ENCODE assay signal across 26 cellular contexts in the genomic region with DNA sequence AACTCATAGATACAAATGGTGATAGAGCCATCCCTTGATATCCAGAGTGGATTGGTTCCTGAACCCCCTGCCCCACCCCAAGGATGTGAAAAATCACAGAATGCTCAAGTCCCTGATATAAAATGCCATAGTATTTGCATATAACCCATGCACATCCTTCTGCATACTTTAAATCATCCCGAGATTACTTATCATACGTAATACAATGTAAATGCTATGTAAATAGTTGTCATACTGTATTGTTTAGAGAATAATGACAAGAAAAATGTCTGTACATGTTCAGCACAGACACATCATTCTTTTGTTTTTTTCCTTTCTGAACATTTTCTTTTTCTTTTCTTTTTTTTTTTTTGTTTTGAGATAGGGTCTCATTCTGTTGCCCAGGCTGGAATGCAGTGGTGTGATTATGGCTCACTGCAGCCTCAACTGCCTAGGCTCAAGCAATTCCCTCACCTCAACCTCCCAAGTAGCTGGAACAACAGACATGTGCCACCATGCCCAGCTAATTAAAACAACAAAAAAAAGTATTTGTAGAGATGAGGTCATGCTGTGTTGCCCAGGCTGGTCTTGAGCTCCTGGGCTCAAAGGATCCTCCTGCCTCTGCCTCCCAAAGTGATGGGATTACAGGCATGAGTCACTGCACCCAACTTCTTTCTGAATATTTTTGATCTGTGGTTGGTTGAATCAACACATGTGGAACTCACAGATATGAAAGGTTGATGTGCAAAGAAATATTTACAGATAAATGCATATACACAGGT. TPM values are rescaled to one million over a fixed set of nuclear protein-coding genes. Genes with fewer than 3 reads are reported as not detected.
A peak's percentile ranks its signal among the peaks of the same experiment; 100 is the strongest.
DNase-seq lines count a peak whose midpoint lies in the region; TF ChIP-seq lines count a peak whose summit lies in the region.
"Had no signal": no experiment of that assay in that cellular context is flagged by ENCODE, and none has a peak within 500 bp of the region (broad histone marks: within the 10 kb centered on the region; RNA-seq: fewer than 3 reads in every experiment).

No MANE protein-coding gene starts in this region.

- no peak overlapping the region for H3K27ac ChIP-seq in HEK293 (ENCODE audit: extremely low read depth, low read depth, low read length)
- H3K27ac ChIP-seq in SJSA1: peak overlapping the region; percentile 35
- H3K27ac ChIP-seq in RWPE1: no peak overlapping the region
- H3K27ac ChIP-seq: upper lobe of left lung had no signal

- H3K4me3 ChIP-seq in HEK293 (ENCODE audit: low read depth, low read length) (no peak overlapping the region), SJSA1 (no peak overlapping the region)
- H3K4me3 ChIP-seq: lung, upper lobe of left lung had no signal

- no peak for TF ChIP-seq CTCF in HEK293 (tag by site-specific recombination; IDR thresholded peaks at IDR 0.05)
- TF ChIP-seq CTCF in Calu3 (IDR thresholded peaks at IDR 0.05; ENCODE audit: unreplicated experiment): no peak
- no peak for TF ChIP-seq CTCF in RWPE1 (conservative IDR thresholded peaks at IDR 0.05; ENCODE audit: low read depth)

- H3K36me3 Mint-ChIP-seq in Calu3 (ENCODE audit: insufficient read depth, unreplicated experiment): peaks cover 4% of the 10 kb centered on the region
- H3K36me3 Mint-ChIP-seq: natural killer cell treated with Interleukin-12 subunit alpha and Interleukin-12 subunit beta and Interleukin-15 and Interleukin-18, amount 100 ng/mL, for 72 hours; stimulated activated memory B cell treated with anti-CD40 and anti-IgM and Interleukin-4, amounts not matched to agents 10 μg/mL and 1 μg/mL and 100 μg/mL, for 72 hours had no signal

- POLR2A ChIA-PET in HEK293 (lab: Yijun Ruan, JAX) (no interaction called here), RWPE1 (lab: Yijun Ruan, JAX; ENCODE audit: low non-redundant PET) (no interaction called here)

- intact Hi-C loops in Calu3 (cut with micrococcal nuclease; ENCODE audit: unreplicated experiment): no loop called here

- no peaks in the 10 kb centered on the region for H3K4me1 ChIP-seq in HEK293 (ENCODE audit: control insufficient read depth, insufficient read depth, low read length)
- H3K4me1 ChIP-seq in SJSA1 (replicated peaks): peaks cover 22% of the 10 kb centered on the region
- H3K4me1 ChIP-seq: upper lobe of left lung had no signal

- H3K9me3 ChIP-seq in HEK293 (ENCODE audit: control insufficient read depth, insufficient read depth, low read depth, low read length) (no peaks in the 10 kb centered on the region), SJSA1 (replicated peaks) (no peaks in the 10 kb centered on the region)
- H3K9me3 ChIP-seq: upper lobe of left lung had no signal

- CTCF ChIA-PET in HEK293 (lab: Yijun Ruan, JAX): no interaction called here
- CTCF ChIA-PET in Calu3 (lab: Charles Lee): interaction anchor here (0.7 kb wide), 1 partner anchor 147 kb away, joined by 5 read pairs; no protein-coding TSS in a partner anchor
- CTCF ChIA-PET in RWPE1 (lab: Yijun Ruan, JAX): no interaction called here

- no peaks in the 10 kb centered on the region for H3K27me3 ChIP-seq in SJSA1 (replicated peaks)
- H3K27me3 ChIP-seq: upper lobe of left lung had no signal

- H3K4me1 Mint-ChIP-seq in Calu3 (ENCODE audit: low read depth, unreplicated experiment): peaks cover 8% of the 10 kb centered on the region
- H3K4me1 Mint-ChIP-seq: stimulated activated memory B cell treated with anti-CD40 and anti-IgM and Interleukin-4, amounts not matched to agents 10 μg/mL and 1 μg/mL and 100 μg/mL, for 72 hours had no signal

- BruUV-seq in Calu3 (replicated peaks; lab: Mats Ljungman, UMichigan): no TSS peak

- DNase-seq in EH (ENCODE audit: low read depth): peak; percentile 56
- DNase-seq in SJSA1 (ENCODE audit: low read depth in 1 of 2, low spot score in 2 of 2): peak; percentile 76 to 84
- peak; percentile 47 for DNase-seq in glomerular visceral epithelial cell (ENCODE audit: extremely low spot score)
- no peak for DNase-seq in Calu3
- DNase-seq in RWPE1 (ENCODE audit: low spot score): no peak
- DNase-seq in NCI-H187 treated with DMSO at 0.1 percent for 48 hours (lab: John Stamatoyannopoulos, UW): no peak
- DNase-seq: activated CD8-positive, alpha-beta T cell treated with anti-CD3 and anti-CD28 coated beads, Interleukin-2, amount 10 ng/mL, durations not matched to agents 7 days and 5 days; activated naive CD4-positive, alpha-beta T cell treated with anti-CD3 and anti-CD28 coated beads, Interleukin-2, amount 50 U/mL, for 16 hours; amniotic stem cell; C1 segment of cervical spinal cord; hippocampal formation; left cardiac atrium; MM.1S; NCI-H1105 treated with DMSO at 0.1 percent for 48 hours; NCI-H1930; NCI-H524; PC-3; SHP77; upper lobe of left lung had no signal

- no peaks in the 10 kb centered on the region for H3K9me3 Mint-ChIP-seq in Calu3 (ENCODE audit: low read depth, unreplicated experiment)
- H3K9me3 Mint-ChIP-seq: activated T-helper 2 cell treated with anti-CD3 and anti-CD28 coated beads, Interferon-gamma antibody, Interleukin-2, Interleukin-4, amounts not matched to agents 10 μg/mL and 5 μg/mL and 100 μg/mL, durations not matched to agents 14 hours and 24 hours and 36 hours; natural killer cell treated with Interleukin-12 subunit alpha and Interleukin-12 subunit beta and Interleukin-15 and Interleukin-18, amount 100 ng/mL, for 72 hours; stimulated activated memory B cell treated with anti-CD40 and anti-IgM and Interleukin-4, amounts not matched to agents 10 μg/mL and 1 μg/mL and 100 μg/mL, for 72 hours had no signal

- H3K36me3 ChIP-seq in HEK293 (ENCODE audit: control insufficient read depth in 2 of 2, insufficient read depth in 1 of 2, low read length in 2 of 2) (no peaks in the 10 kb centered on the region), SJSA1 (no peaks in the 10 kb centered on the region)
- H3K36me3 ChIP-seq: upper lobe of left lung had no signal

- H3K4me3 Mint-ChIP-seq in Calu3 (ENCODE audit: low read depth, unreplicated experiment): no peak overlapping the region
- H3K4me3 Mint-ChIP-seq: activated CD8-positive, alpha-beta T cell treated with anti-CD3 and anti-CD28 coated beads, Interleukin-2, amount 10 ng/mL, durations not matched to agents 7 days and 5 days; natural killer cell treated with Interleukin-12 subunit alpha and Interleukin-12 subunit beta and Interleukin-15 and Interleukin-18, amount 100 ng/mL, for 72 hours; stimulated activated memory B cell treated with anti-CD40 and anti-IgM and Interleukin-4, amounts not matched to agents 10 μg/mL and 1 μg/mL and 100 μg/mL, for 72 hours had no signal

- no peaks in the 10 kb centered on the region for H3K27me3 Mint-ChIP-seq in Calu3 (ENCODE audit: unreplicated experiment)
- H3K27me3 Mint-ChIP-seq: stimulated activated memory B cell treated with anti-CD40 and anti-IgM and Interleukin-4, amounts not matched to agents 10 μg/mL and 1 μg/mL and 100 μg/mL, for 72 hours had no signal

- no peak overlapping the region for H3K27ac Mint-ChIP-seq in Calu3 (ENCODE audit: unreplicated experiment)
- H3K27ac Mint-ChIP-seq: activated CD8-positive, alpha-beta T cell treated with anti-CD3 and anti-CD28 coated beads, Interleukin-2, amount 10 ng/mL, durations not matched to agents 7 days and 5 days; activated T-helper 2 cell treated with anti-CD3 and anti-CD28 coated beads, Interferon-gamma antibody, Interleukin-2, Interleukin-4, amounts not matched to agents 10 μg/mL and 5 μg/mL and 100 μg/mL, durations not matched to agents 14 hours and 24 hours and 36 hours; natural killer cell treated with Interleukin-12 subunit alpha and Interleukin-12 subunit beta and Interleukin-15 and Interleukin-18, amount 100 ng/mL, for 72 hours; stimulated activated memory B cell treated with anti-CD40 and anti-IgM and Interleukin-4, amounts not matched to agents 10 μg/mL and 1 μg/mL and 100 μg/mL, for 72 hours had no signal

TF ChIP-seq in HEK293, 187 proteins besides CTCF, POLR2A, EP300 and RAD21 (continues in another document):
- no peak for TF ChIP-seq ZNF302 (tag by site-specific recombination; IDR thresholded peaks at IDR 0.05; ENCODE audit: low read depth)
- peak; percentile 67; the same call in 1 of the 2 replicates for TF ChIP-seq OSR2 (tag by site-specific recombination; IDR thresholded peaks at IDR 0.05)
- no peak for TF ChIP-seq KLF16 (tag by site-specific recombination; IDR thresholded peaks at IDR 0.05)
- no peak for TF ChIP-seq ZNF544 (tag by site-specific recombination; IDR thresholded peaks at IDR 0.05)
- peak; percentile 23; the same call in 1 of the 2 replicates for TF ChIP-seq PRDM6 (tag by site-specific recombination; IDR thresholded peaks at IDR 0.05)
- TF ChIP-seq ZNF146 (tag by site-specific recombination; IDR thresholded peaks at IDR 0.05): no peak
- TF ChIP-seq ZSCAN5A (tag by site-specific recombination; IDR thresholded peaks at IDR 0.05): no peak

RNA-seq across cellular contexts. Expression of gene SEPTIN11, which starts 18.7 kb away (rescaled TPM):
- 255 and 283 TPM in 2 replicates for total RNA-seq in SJSA1 (2014; rRNA removed; shearing (Covaris generic))
- total RNA-seq in Calu3 (2022): 50.2 and 56.2 TPM in 2 replicates

RNA-seq across cellular contexts. Expression of gene SOWAHB, which starts 33.0 kb away (rescaled TPM):
- not detected in 2 replicates for total RNA-seq in SJSA1 (2014; rRNA removed; shearing (Covaris generic))
- total RNA-seq in Calu3 (2022): 3.7 TPM in 2 replicates
- total RNA-seq: activated CD8-positive, alpha-beta T cell treated with anti-CD3 and anti-CD28 coated beads, Interleukin-2, amount 10 ng/mL, durations not matched to agents 7 days and 5 days; activated T-helper 2 cell treated with anti-CD3 and anti-CD28 coated beads, Interferon-gamma antibody, Interleukin-2, Interleukin-4, amounts not matched to agents 10 μg/mL and 5 μg/mL and 100 μg/mL, durations not matched to agents 14 hours and 24 hours and 36 hours; left cardiac atrium; natural killer cell treated with Interleukin-12 subunit alpha and Interleukin-12 subunit beta and Interleukin-15 and Interleukin-18, amount 100 ng/mL, for 72 hours; pulmonary artery endothelial cell; T-helper 2 cell treated with Interferon-gamma antibody and Interleukin-4, amounts not matched to agents 100 ng/mL and 5 ng/mL, for 36 hours had no signal

Comparison
In these comparisons a context has a peak if more than half of its experiments do, and no peak if none do; other contexts are left out.
1. DNase-seq: peak in EH (single experiment), SJSA1 (2 of 2) and glomerular visceral epithelial cell (single experiment); none in Calu3 (single experiment), RWPE1 (single experiment) and NCI-H187 treated with DMSO at 0.1 percent for 48 hours (single experiment).